8 cellular contexts compared by ENCODE assay signal in the genomic region with DNA sequence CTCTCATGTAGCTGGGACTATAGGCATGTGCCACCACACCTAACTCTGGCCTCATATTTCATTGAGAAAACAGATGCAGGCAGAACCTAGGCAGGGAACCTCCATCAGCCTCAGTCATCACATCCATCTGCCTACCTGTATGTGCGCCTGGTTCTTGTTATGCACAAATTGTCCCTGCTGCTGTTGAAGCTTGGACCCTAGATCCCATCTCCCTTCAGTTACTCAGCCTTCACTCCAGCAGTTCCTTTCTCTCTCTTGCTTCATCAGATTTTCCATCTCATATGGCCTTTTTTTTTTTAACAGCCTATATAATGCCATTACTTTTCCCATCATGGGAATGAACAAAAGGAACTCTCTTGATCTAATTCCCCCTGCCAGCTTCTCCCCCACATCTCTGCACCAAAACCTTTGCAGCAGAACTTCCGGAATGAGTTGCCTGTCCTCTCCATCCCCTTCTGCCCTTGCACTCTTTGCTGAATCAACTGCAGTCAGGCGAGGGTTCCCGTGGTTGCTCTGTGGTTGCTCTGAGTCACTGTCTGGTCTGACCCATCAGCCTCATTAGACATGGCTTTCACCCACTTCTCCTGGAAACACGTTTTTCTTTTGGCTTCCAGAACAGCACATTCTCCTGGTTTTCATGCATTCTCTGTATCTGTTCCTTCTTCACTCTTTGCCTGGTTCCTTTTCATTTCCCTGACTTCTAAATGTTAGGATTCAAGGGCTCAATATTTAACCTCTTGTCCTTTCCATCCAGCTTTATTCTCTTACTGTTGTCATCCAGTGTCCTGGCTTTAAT. TPM values are rescaled to one million over a fixed set of nuclear protein-coding genes. Genes with fewer than 3 reads are reported as not detected.
DNase-seq lines count a peak whose midpoint lies in the region; ATAC-seq, FAIRE-seq and TF ChIP-seq lines count a peak whose summit lies in the region.

No MANE protein-coding gene starts in this region.

- ATAC-seq in GM21526 (IDR thresholded peaks at IDR 0.05; ENCODE audit: low FRiP score, unreplicated experiment): no peak

- no peak overlapping the region for H3K4me3 ChIP-seq in neutrophil (ENCODE audit: low read depth in 1 of 2, low read length in 1 of 2)

- TF ChIP-seq CTCF in neutrophil (IDR thresholded peaks at IDR 0.05): no peak

- peaks cover 0 to 7% of the 10 kb centered on the region in 2 experiments for H3K4me1 ChIP-seq in neutrophil (ENCODE audit: control insufficient read depth in 1 of 2, insufficient read depth in 1 of 2, low read depth in 1 of 2, low read length in 1 of 2)

- H3K27me3 ChIP-seq in neutrophil: no peaks in the 10 kb centered on the region

- FAIRE-seq in HTR-8/SVneo (lab: Jason Lieb, UNC): no peak

- peaks cover 13% of the 10 kb centered on the region for H3K36me3 ChIP-seq in neutrophil

- DNase-seq in Daoy (ENCODE audit: low read depth) (peak; percentile 97), HTR-8/SVneo (ENCODE audit: insufficient read length, low spot score) (peak; percentile 75), epidermal melanocyte (ENCODE audit: insufficient read length, low spot score) (peak; percentile 85), substantia nigra (lab: John Stamatoyannopoulos, UW) (peak in 37 of 49 donors; percentile 4 to 78 (median 40)), cerebellar nuclear complex (lab: John Stamatoyannopoulos, UW) (no peak)
- DNase-seq in activated CD4-positive, alpha-beta T cell treated with anti-CD3 and anti-CD28 coated beads, Interleukin-2, amount 50 U/mL, for 4 hours: peak; percentile 36 to 41

- H3K27ac ChIP-seq in neutrophil: peak overlapping the region; percentile 63
- H3K27ac ChIP-seq in substantia nigra (ENCODE audit: low read depth, low read length, poor library complexity, severe bottlenecking): peak overlapping the region; percentile 85

- no peaks in the 10 kb centered on the region for H3K9me3 ChIP-seq in neutrophil

RNA-seq across cellular contexts. Expression of a gene that starts 41.5 kb away (rescaled TPM):
- total RNA-seq in Daoy (2014; rRNA removed; shearing (Covaris generic)): 34.4 and 38.8 TPM in 2 replicates

Comparison
In these comparisons a context has a peak if more than half of its experiments do, and no peak if none do; other contexts are left out.
1. DNase-seq: peak in Daoy (single experiment), HTR-8/SVneo (single experiment), activated CD4-positive, alpha-beta T cell treated with anti-CD3 and anti-CD28 coated beads, Interleukin-2, amount 50 U/mL, for 4 hours (2 of 2), epidermal melanocyte (single experiment) and substantia nigra (37 of 49); none in cerebellar nuclear complex (0 of 2).